8 cellular contexts compared by ENCODE assay signal in the genomic region with DNA sequence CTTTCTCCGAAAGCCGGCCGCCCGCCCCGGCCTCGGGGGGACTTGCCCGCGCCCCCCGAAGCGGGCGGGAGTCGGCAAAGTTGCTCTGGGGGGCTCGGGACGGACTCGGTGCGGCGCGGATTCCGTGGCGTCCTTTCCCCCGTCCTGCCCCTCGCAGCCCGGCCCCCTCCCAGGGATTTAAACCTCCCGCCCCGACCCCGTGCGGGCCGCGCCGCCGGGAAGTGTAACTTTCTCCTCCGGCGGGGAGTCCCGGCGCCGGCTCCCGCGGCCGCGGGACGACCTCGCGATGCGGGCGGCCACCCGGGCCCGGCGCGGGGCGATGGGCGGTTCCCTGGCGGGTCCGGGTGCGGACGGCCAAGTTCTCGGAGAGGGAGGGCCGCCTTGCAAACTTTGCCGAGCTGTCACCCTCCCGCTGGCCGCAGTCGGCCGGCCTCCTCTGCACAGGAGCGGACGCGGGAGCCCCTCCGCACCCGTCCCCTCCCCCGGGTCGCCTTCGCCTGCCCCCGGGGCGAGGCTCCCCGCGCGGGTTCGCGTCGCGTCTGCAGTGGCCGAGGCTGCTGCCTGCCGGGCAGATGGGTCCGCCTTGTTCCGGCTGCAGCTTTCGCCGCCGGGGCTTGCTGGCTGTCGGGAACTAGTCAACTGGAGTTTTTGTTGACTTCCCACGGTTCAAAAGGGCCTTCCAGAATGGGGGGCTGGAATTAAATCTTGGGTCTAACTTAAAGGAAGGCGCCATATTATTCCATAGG. TPM values are rescaled to one million over a fixed set of nuclear protein-coding genes. Genes with fewer than 3 reads are reported as not detected.
DNase-seq lines count a peak whose midpoint lies in the region; ATAC-seq and TF ChIP-seq lines count a peak whose summit lies in the region.

No MANE protein-coding gene starts in this region.

- peaks cover 11% of the 10 kb centered on the region for H3K36me3 Mint-ChIP-seq in CD8-positive, alpha-beta T cell
- no peaks in the 10 kb centered on the region for H3K36me3 Mint-ChIP-seq in naive B cell

- no peaks in the 10 kb centered on the region for H3K27me3 Mint-ChIP-seq in CD8-positive, alpha-beta T cell (ENCODE audit: low read depth)
- no peaks in the 10 kb centered on the region for H3K27me3 Mint-ChIP-seq in naive B cell

- H3K9me3 Mint-ChIP-seq in CD8-positive, alpha-beta T cell = no peaks in the 10 kb centered on the region
- no peaks in the 10 kb centered on the region for H3K9me3 Mint-ChIP-seq in naive B cell

- no peaks in the 10 kb centered on the region for H3K27me3 ChIP-seq in CD8-positive, alpha-beta T cell (ENCODE audit: insufficient read depth, low read length)
- H3K27me3 ChIP-seq in IMR-90 (ENCODE audit: control insufficient read depth, insufficient read depth, low read length) = no peaks in the 10 kb centered on the region
- no peaks in the 10 kb centered on the region for H3K27me3 ChIP-seq in esophagus muscularis mucosa
- H3K27me3 ChIP-seq in transverse colon = no peaks in the 10 kb centered on the region

- POLR2A ChIA-PET in CD8-positive, alpha-beta T cell (lab: Charles Lee) = interaction anchor here (0.9 to 1.3 kb wide), 2 partner anchors 17 to 41 kb away, joined by 3 to 4 read pairs; a partner anchor contains a TSS
- POLR2A ChIA-PET in IMR-90 (lab: Charles Lee; ENCODE audit: unreplicated experiment) = no interaction called here

- peak overlapping the region; percentile 40 to 69; a peak in 3 of 4 replicates for H4K8ac ChIP-seq in IMR-90 (ENCODE audit: low read depth in 2 of 2, low read length in 2 of 2)

- no peaks in the 10 kb centered on the region for H3K36me3 ChIP-seq in CD8-positive, alpha-beta T cell (ENCODE audit: insufficient read depth, low read length)
- H3K36me3 ChIP-seq in IMR-90 (ENCODE audit: control insufficient read depth, insufficient read depth, low read length) (no peaks in the 10 kb centered on the region), esophagus muscularis mucosa (no peaks in the 10 kb centered on the region), transverse colon (no peaks in the 10 kb centered on the region)

- dilution Hi-C loops in IMR-90 (cut with HindIII; ENCODE audit: low sequenced_read_pairs, unreplicated experiment) = no loop called here

- TF ChIP-seq POLR2A in IMR-90 (IDR thresholded peaks at IDR 0.05; ENCODE audit: low read depth, low read length) (no peak), esophagus muscularis mucosa (IDR thresholded peaks at IDR 0.05; ENCODE audit: low read depth) (no peak), transverse colon (IDR thresholded peaks at IDR 0.05) (no peak)

- H3K9ac ChIP-seq in IMR-90 (ENCODE audit: low read depth, low read length) = peak overlapping the region; percentile 64

- H3K27ac Mint-ChIP-seq in CD8-positive, alpha-beta T cell = peak overlapping the region; percentile 63
- H3K27ac Mint-ChIP-seq in naive B cell = peak overlapping the region; percentile 43 to 90 (median 74)

- H2AK9ac ChIP-seq in IMR-90 (replicated peaks; ENCODE audit: low read depth, low read length, poor library complexity) = peak overlapping the region; percentile 96

- peak overlapping the region; percentile 35; the same call in 1 of the 2 replicates for H2BK20ac ChIP-seq in IMR-90 (ENCODE audit: low read depth, low read length)

- peak overlapping the region; percentile 59 for H3K27ac ChIP-seq in CD8-positive, alpha-beta T cell (ENCODE audit: low read depth, low read length)
- H3K27ac ChIP-seq in IMR-90 (ENCODE audit: insufficient read depth, low read length) (peak overlapping the region; percentile 22), esophagus muscularis mucosa (replicated peaks in 1 of 4) (peak overlapping the region; percentile 88 to 96 (median 92)), transverse colon (peak overlapping the region; percentile 83 to 94 (median 89))

- H3K18ac ChIP-seq in IMR-90 (ENCODE audit: low read depth, low read length) = no peak overlapping the region

- H2AFZ ChIP-seq in IMR-90 (replicated peaks; ENCODE audit: low read length, poor library complexity) = peak overlapping the region; percentile 92

- TF ChIP-seq EP300 in esophagus muscularis mucosa (IDR thresholded peaks at IDR 0.05) (no peak), transverse colon (IDR thresholded peaks at IDR 0.05; ENCODE audit: low read depth) (no peak)

- TF ChIP-seq CTCF in CD8-positive, alpha-beta T cell (IDR thresholded peaks at IDR 0.05) = no peak
- TF ChIP-seq CTCF in IMR-90 (conservative IDR thresholded peaks at IDR 0.05; ENCODE audit: low read depth, low read length) (no peak), esophagus muscularis mucosa (IDR thresholded peaks at IDR 0.05) (no peak), transverse colon (IDR thresholded peaks at IDR 0.05) (no peak)

- TF ChIP-seq RAD21 in IMR-90 (IDR thresholded peaks at IDR 0.05; ENCODE audit: low read length) = 0 out of 2 replicates have a peak, but pooled peaks have one; percentile 4

- H3K4me3 Mint-ChIP-seq in CD8-positive, alpha-beta T cell = peak overlapping the region; percentile 92
- peak overlapping the region; percentile 89 to 96 (median 94) for H3K4me3 Mint-ChIP-seq in naive B cell

- H4K20me1 ChIP-seq in IMR-90 (ENCODE audit: insufficient read depth, low read length) = peaks cover 11% of the 10 kb centered on the region; the same call in 1 of the 2 replicates

- H3K4me1 ChIP-seq in CD8-positive, alpha-beta T cell (ENCODE audit: insufficient read depth, low read length) = peaks cover 11% of the 10 kb centered on the region
- H3K4me1 ChIP-seq in IMR-90 (ENCODE audit: control insufficient read depth, insufficient read depth, low read length) (peaks cover 6% of the 10 kb centered on the region), esophagus muscularis mucosa (peaks cover 29 to 53% (median 50%) of the 10 kb centered on the region in 4 donors), transverse colon (peaks cover 0 to 44% (median 11%) of the 10 kb centered on the region in 4 donors)

- H2BK15ac ChIP-seq in IMR-90 (ENCODE audit: low read depth, low read length) = peak overlapping the region; percentile 35; the same call in 1 of the 3 replicates

- H2BK5ac ChIP-seq in IMR-90 (ENCODE audit: low read depth, low read length, poor library complexity, severe bottlenecking) = peak overlapping the region; percentile 40

- peak overlapping the region; percentile 68; the same call in 1 of the 2 replicates for H3K56ac ChIP-seq in IMR-90 (ENCODE audit: extremely low read depth, insufficient read depth, low read length)

- peak overlapping the region; percentile 78 for H4K91ac ChIP-seq in IMR-90 (ENCODE audit: insufficient read depth, low read depth, low read length)

- H3K9me3 ChIP-seq in CD8-positive, alpha-beta T cell (ENCODE audit: low read length) = no peaks in the 10 kb centered on the region
- H3K9me3 ChIP-seq in IMR-90 (ENCODE audit: control insufficient read depth, insufficient read depth, low read length) (no peaks in the 10 kb centered on the region), esophagus muscularis mucosa (no peaks in the 10 kb centered on the region), transverse colon (no peaks in the 10 kb centered on the region)

- in situ Hi-C loops in IMR-90 (cut with MboI; ENCODE audit: low sequenced_read_pairs) = no loop called here
- in situ Hi-C loops in transverse colon (cut with MboI; ENCODE audit: low pct_ligation_motif_present in 1 of 4, low pct_unique_long_range_greater_than_20kb in 1 of 4, low sequenced_read_pairs in 3 of 4) = no loop called here

- H2AK5ac ChIP-seq in IMR-90 (ENCODE audit: low read depth, low read length) = no peak overlapping the region

- peak overlapping the region; percentile 94 for H3K4me2 ChIP-seq in IMR-90 (ENCODE audit: low read depth, low read length)

- peaks cover 32% of the 10 kb centered on the region for H3K4me1 Mint-ChIP-seq in CD8-positive, alpha-beta T cell (ENCODE audit: low read depth)
- H3K4me1 Mint-ChIP-seq in naive B cell = peaks cover 12 to 33% (median 31%) of the 10 kb centered on the region in 3 donors

- H3K4ac ChIP-seq in IMR-90 (ENCODE audit: low read depth, low read length) = peak overlapping the region; percentile 63

- peak in 6 of 7 experiments; percentile 16 to 56 (median 22) for DNase-seq in CD8-positive, alpha-beta T cell
- no peak for DNase-seq in IMR-90
- DNase-seq in activated CD8-positive, alpha-beta memory T cell treated with anti-CD3 and anti-CD28 coated beads, Interleukin-2, amount 50 U/mL, for 4 hours = peak; percentile 38
- no peak for DNase-seq in esophagus muscularis mucosa (ENCODE audit: extremely low spot score)
- peak; percentile 43 for DNase-seq in naive B cell
- DNase-seq in transverse colon = peak; percentile 42

- peaks cover 7 to 39% of the 10 kb centered on the region in 2 experiments; a peak in 2 of 4 replicates for H3K79me1 ChIP-seq in IMR-90 (ENCODE audit: low read depth in 1 of 2, low read length in 2 of 2)

- H3K4me3 ChIP-seq in CD8-positive, alpha-beta T cell (ENCODE audit: low read depth, low read length) = peak overlapping the region; percentile 87
- H3K4me3 ChIP-seq in IMR-90 (ENCODE audit: insufficient read depth, low read depth, low read length) = peak overlapping the region; percentile 99
- H3K4me3 ChIP-seq in esophagus muscularis mucosa = peak overlapping the region; percentile 78 to 96 (median 92)
- H3K4me3 ChIP-seq in transverse colon = peak overlapping the region; percentile 62 to 95 (median 88)

- H3K23ac ChIP-seq in IMR-90 (ENCODE audit: low read depth, low read length) = peak overlapping the region; percentile 84

- intact Hi-C loops in CD8-positive, alpha-beta T cell (cut with DNase I, micrococcal nuclease) = loop anchor here (2.0 to 5.0 kb wide), 3 partner anchors 77 to 807 kb away; a partner anchor contains a TSS
- intact Hi-C loops in IMR-90 (cut with micrococcal nuclease) (loop anchor here (2.0 to 10.0 kb wide), 6 partner anchors 139 to 747 kb away; no protein-coding TSS in a partner anchor), esophagus muscularis mucosa (cut with DNase I) (loop anchor here (5.0 kb wide), 2 partner anchors 41 to 144 kb away; a partner anchor contains a TSS), transverse colon (cut with DNase I; ENCODE audit: low total_unique reads) (loop anchor here (5.0 kb wide), 1 partner anchor 74 kb away; no protein-coding TSS in a partner anchor)

- 0% methylated on average over 51 of the region's 89 CpGs; no CpG with 5 or more reads in 1 of the 2 experiments for WGBS in IMR-90 (ENCODE audit: extremely low coverage in 2 of 2, insufficient read length in 1 of 2), 2 experiments
- 1% methylated on average over 11 of the region's 89 CpGs for WGBS in esophagus muscularis mucosa
- WGBS in transverse colon (ENCODE audit: low coverage in 1 of 2), 2 donors = 1% methylated on average over 57 of the region's 89 CpGs; no CpG with 5 or more reads in 1 of the 2 donors

- no TSS peak for BruUV-seq in IMR-90 (replicated peaks; lab: Mats Ljungman, UMichigan)

- peak overlapping the region; percentile 93 for H3K14ac ChIP-seq in IMR-90 (replicated peaks; ENCODE audit: low read depth, low read length)

- H3K9me1 ChIP-seq in IMR-90 (ENCODE audit: insufficient read depth, low read length) = peaks cover 4% of the 10 kb centered on the region

- peak overlapping the region; percentile 67 for H2BK120ac ChIP-seq in IMR-90 (ENCODE audit: low read depth, low read length)

- 0 out of 2 replicates have a peak overlapping the region, but pooled peaks have one; percentile 60 for H4K5ac ChIP-seq in IMR-90 (ENCODE audit: low read depth, low read length)

- CTCF ChIA-PET in CD8-positive, alpha-beta T cell (lab: Charles Lee) = no interaction called here
- CTCF ChIA-PET in IMR-90 (lab: Yijun Ruan, JAX) = interaction anchor here (0.6 kb wide), 1 partner anchor 96 kb away, joined by 3 read pairs; no protein-coding TSS in a partner anchor

- no peak for ATAC-seq in CD8-positive, alpha-beta T cell
- ATAC-seq in IMR-90 (ENCODE audit: low read depth) (no peak), naive B cell (ENCODE audit: low read depth in 2 of 2) (no peak), HG03139 (IDR thresholded peaks at IDR 0.05; ENCODE audit: unreplicated experiment) (no peak), GM21619 (IDR thresholded peaks at IDR 0.05; ENCODE audit: unreplicated experiment) (no peak)

RNA-seq across cellular contexts. Expression of a gene that starts 0.8 kb away (rescaled TPM):
- total RNA-seq in CD8-positive, alpha-beta T cell = 10 to 100 TPM; 16.2 to 19.9 TPM
- total RNA-seq in IMR-90 (2012; rRNA removed) (15.6 and 16.4 TPM in 2 replicates), esophagus muscularis mucosa (10 to 100 TPM; 50.1 to 82.4 (median 54.3) TPM), transverse colon (10 to 100 TPM; 16.4 to 70.3 (median 20.4) TPM)
- polyA plus RNA-seq in IMR-90 (2012; rRNA removed) (12.0 and 13.1 TPM in 2 replicates), naive B cell (ENCODE audit: low read depth in 6 of 6) (10 to 100 TPM in 3 of 6 donors, 1 to 10 TPM in 3; 7.5 to 15.8 (median 10.1) TPM)
- 3.5 and 6.0 TPM in 2 replicates for polyA plus RNA-seq in IMR-90 (2012; cell fraction: cytosol; rRNA removed)
- polyA plus RNA-seq in IMR-90 (2012; cell fraction: nucleus; rRNA removed; ENCODE audit: low replicate concordance) = 8.6 and 46.5 TPM in 2 replicates

RNA-seq across cellular contexts. Expression of a gene that starts 40.9 kb away (rescaled TPM):
- 10 to 100 TPM; 38.2 to 42.7 TPM for total RNA-seq in CD8-positive, alpha-beta T cell
- 122 and 158 TPM in 2 replicates for total RNA-seq in IMR-90 (2012; rRNA removed)
- polyA plus RNA-seq in IMR-90 (2012; rRNA removed) = 75.0 and 87.2 TPM in 2 replicates
- polyA plus RNA-seq in IMR-90 (2012; cell fraction: cytosol; rRNA removed) = 57.5 and 86.3 TPM in 2 replicates
- 53.4 and 70.8 TPM in 2 replicates for polyA plus RNA-seq in IMR-90 (2012; cell fraction: nucleus; rRNA removed; ENCODE audit: low replicate concordance)
- 100 to 1,000 TPM in 1 of 4 donors, 10 to 100 TPM in 3; 84.3 to 103 (median 93.4) TPM for total RNA-seq in esophagus muscularis mucosa
- 10 to 100 TPM; 62.4 to 76.1 (median 67.7) TPM for polyA plus RNA-seq in naive B cell (ENCODE audit: low read depth in 6 of 6)
- total RNA-seq in transverse colon = 10 to 100 TPM; 59.8 to 83.4 (median 71.2) TPM

Comparison
In these comparisons a context has a peak if more than half of its experiments do, and no peak if none do; other contexts are left out.
1. DNase-seq: peak in CD8-positive, alpha-beta T cell (6 of 7), activated CD8-positive, alpha-beta memory T cell treated with anti-CD3 and anti-CD28 coated beads, Interleukin-2, amount 50 U/mL, for 4 hours (single experiment), naive B cell (single experiment) and transverse colon (single experiment); none in IMR-90 (single experiment) and esophagus muscularis mucosa (single experiment).
2. H3K27ac ChIP-seq: peak in every context shown above with its lines; median percentile 92 in esophagus muscularis mucosa; 89 in transverse colon; 59 in CD8-positive, alpha-beta T cell; 22 in IMR-90.
3. Peak in every context shown above with its lines, with median percentiles within 50 percentile points of each other: H3K4me3 ChIP-seq.